ENCODE assay signal across 16 cellular contexts in the genomic region with DNA sequence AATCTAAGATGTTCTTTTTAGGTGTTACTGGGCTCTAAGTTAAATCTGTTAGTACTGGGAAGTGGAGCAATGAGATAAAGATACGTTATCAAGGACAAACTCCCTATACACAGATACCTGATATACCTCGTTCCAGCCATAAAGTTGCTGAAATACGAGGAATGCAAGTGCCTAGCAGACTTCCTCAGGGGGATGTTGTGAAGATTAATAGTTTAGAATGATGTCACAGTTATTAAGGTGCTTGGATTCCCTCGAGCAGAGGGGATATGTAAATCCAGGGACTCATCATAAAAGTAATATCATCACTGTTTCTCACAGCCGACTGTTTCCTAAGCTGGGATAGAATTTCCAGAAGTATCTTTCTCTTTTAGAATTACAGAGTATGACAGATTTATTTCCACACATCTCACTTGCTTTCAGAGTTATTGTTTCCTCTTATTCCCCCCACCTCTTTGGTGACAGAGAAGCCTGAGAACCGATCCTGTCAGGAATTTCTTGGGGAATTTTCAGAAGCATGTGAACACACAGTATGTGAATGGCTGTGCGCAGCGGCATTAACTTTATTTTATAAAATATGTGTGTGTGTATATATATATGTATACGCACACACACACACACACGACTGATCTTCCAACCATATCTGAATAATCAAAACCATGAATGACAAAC. TPM values are rescaled to one million over a fixed set of nuclear protein-coding genes. Genes with fewer than 3 reads are reported as not detected.
DNase-seq lines count a peak whose midpoint lies in the region; TF ChIP-seq lines count a peak whose summit lies in the region.
"Had no signal": no experiment of that assay in that cellular context is flagged by ENCODE, and none has a peak within 500 bp of the region (broad histone marks: within the 10 kb centered on the region; RNA-seq: fewer than 3 reads in every experiment).

No MANE protein-coding gene starts in this region.

- no peaks in the 10 kb centered on the region for H3K36me3 ChIP-seq in ascending aorta
- no peaks in the 10 kb centered on the region for H3K36me3 ChIP-seq in parathyroid adenoma (ENCODE audit: control insufficient read depth, insufficient read depth, low read length)
- H3K36me3 ChIP-seq in tibial artery: no peaks in the 10 kb centered on the region
- no peaks in the 10 kb centered on the region for H3K36me3 ChIP-seq in uterus
- H3K36me3 ChIP-seq: BE2C had no signal

- peak overlapping the region; percentile 65 to 66 for H3K27ac ChIP-seq in ascending aorta
- H3K27ac ChIP-seq in parathyroid adenoma: no peak overlapping the region
- H3K27ac ChIP-seq in tibial artery: peak overlapping the region; percentile 73 to 99
- no peak overlapping the region for H3K27ac ChIP-seq in uterus
- H3K27ac ChIP-seq: C4-2B had no signal

- H3K9ac ChIP-seq in parathyroid adenoma: no peak overlapping the region

- no peak overlapping the region for H3K4me2 ChIP-seq in parathyroid adenoma (ENCODE audit: low read length)
- H3K4me2 ChIP-seq: GM23338 had no signal

- H3K27me3 ChIP-seq in ascending aorta (no peaks in the 10 kb centered on the region), parathyroid adenoma (ENCODE audit: control insufficient read depth, insufficient read depth, low read length) (no peaks in the 10 kb centered on the region), tibial artery (no peaks in the 10 kb centered on the region), uterus (no peaks in the 10 kb centered on the region)
- H3K27me3 ChIP-seq: BE2C had no signal

- peak overlapping the region in 1 of 2 donors; percentile 4 for H3K4me3 ChIP-seq in ascending aorta
- H3K4me3 ChIP-seq in parathyroid adenoma (ENCODE audit: low read depth, low read length): no peak overlapping the region
- no peak overlapping the region for H3K4me3 ChIP-seq in tibial artery
- no peak overlapping the region for H3K4me3 ChIP-seq in uterus
- H3K4me3 ChIP-seq: GM23338 had no signal

- H2AFZ ChIP-seq in parathyroid adenoma: peak overlapping the region; percentile 26
- H2AFZ ChIP-seq: GM23338 had no signal

- H3K4me1 ChIP-seq in ascending aorta (peaks cover 5 to 16% of the 10 kb centered on the region in 2 donors), parathyroid adenoma (peaks cover 9% of the 10 kb centered on the region), tibial artery (peaks cover 0 to 70% (median 18%) of the 10 kb centered on the region in 4 donors), uterus (no peaks in the 10 kb centered on the region)

- no peaks in the 10 kb centered on the region for H3K79me2 ChIP-seq in parathyroid adenoma

- TF ChIP-seq CTCF in ascending aorta (IDR thresholded peaks at IDR 0.05) (no peak), parathyroid adenoma (IDR thresholded peaks at IDR 0.05) (no peak), tibial artery (IDR thresholded peaks at IDR 0.05) (no peak), uterus (IDR thresholded peaks at IDR 0.05) (no peak)

- no peak for DNase-seq in ascending aorta (ENCODE audit: low spot score in 2 of 2)
- DNase-seq in left kidney (ENCODE audit: low read depth, low spot score): peak; percentile 94
- no peak for DNase-seq in tibial artery
- no peak for DNase-seq in UCSD-AML1 (lab: John Stamatoyannopoulos, UW; ENCODE audit: unreplicated experiment)
- DNase-seq in NCI-H524 treated with DMSO at 0.1 percent for 48 hours (lab: John Stamatoyannopoulos, UW): no peak
- DNase-seq in uterus: no peak
- DNase-seq: BE2C; CD4-positive, alpha-beta memory T cell; COR-L47; DMS153; DMS79 treated with DMSO at 0.1 percent for 48 hours; EL; H7 had no signal

- intact Hi-C loops in ascending aorta (cut with DNase I) (no loop called here), tibial artery (cut with DNase I; ENCODE audit: low total_unique reads) (no loop called here), uterus (cut with DNase I; ENCODE audit: low total_unique reads) (no loop called here)

- TF ChIP-seq POLR2A in uterus (IDR thresholded peaks at IDR 0.05): no peak

- H3K9me3 ChIP-seq in ascending aorta (no peaks in the 10 kb centered on the region), parathyroid adenoma (ENCODE audit: control insufficient read depth, low read length) (no peaks in the 10 kb centered on the region), tibial artery (no peaks in the 10 kb centered on the region), uterus (no peaks in the 10 kb centered on the region)
- H3K9me3 ChIP-seq: BE2C had no signal

RNA-seq across cellular contexts. Expression of a gene that starts 28.5 kb away (rescaled TPM):
- total RNA-seq in ascending aorta (34.8 TPM), uterus (10 to 100 TPM in 3 of 4 donors, 1 to 10 TPM in 1; 9.1 to 34.0 (median 12.0) TPM)

Comparison
In these comparisons a context has a peak if more than half of its experiments do, and no peak if none do; other contexts are left out.
1. H3K27ac ChIP-seq: peak in ascending aorta (2 of 2) and tibial artery (2 of 2); none in parathyroid adenoma (single experiment) and uterus (0 of 2).